21 cellular contexts compared by ENCODE assay signal in genomic region chr20:11791316-11792228, GRCh38.
DNase-seq lines count a peak whose midpoint lies in the region; ATAC-seq and TF ChIP-seq lines count a peak whose summit lies in the region.
"Had no signal": no experiment of that assay in that cellular context is flagged by ENCODE, and none has a peak within 500 bp of the region (broad histone marks: within the 10 kb centered on the region; RNA-seq: fewer than 3 reads in every experiment).

No MANE protein-coding gene starts in this region.

- no peaks in the 10 kb centered on the region for H3F3A ChIP-seq in GM23248 (ENCODE audit: insufficient read depth)

- TF ChIP-seq EP300 in upper lobe of left lung (IDR thresholded peaks at IDR 0.05), result no peak

- 0 out of 2 replicates have a peak overlapping the region, but pooled peaks have one; percentile 20 for H2BK20ac ChIP-seq in IMR-90 (ENCODE audit: low read depth, low read length)

- no peak overlapping the region for H3K23ac ChIP-seq in IMR-90 (ENCODE audit: low read depth, low read length)

- H3K79me1 ChIP-seq in IMR-90 (ENCODE audit: low read depth in 1 of 2, low read length in 2 of 2), result no peaks in the 10 kb centered on the region

- ATAC-seq in IMR-90 (ENCODE audit: low read depth), result no peak
- no peak for ATAC-seq in GM21786 (IDR thresholded peaks at IDR 0.05; ENCODE audit: unreplicated experiment)
- ATAC-seq in upper lobe of left lung (ENCODE audit: low FRiP score in 2 of 2), result no peak
- ATAC-seq: activated T-cell treated with anti-CD3 and anti-CD28 coated beads, Interleukin-2, amount 50 U/mL, for 72 hours; lower lobe of right lung had no signal

- H3K9ac ChIP-seq in IMR-90 (ENCODE audit: low read depth, low read length) (no peak overlapping the region), mammary epithelial cell (ENCODE audit: insufficient read depth, low read length) (no peak overlapping the region), GM23248 (no peak overlapping the region)

- H4K91ac ChIP-seq in IMR-90 (ENCODE audit: insufficient read depth, low read depth, low read length), result no peak overlapping the region

- no peak overlapping the region for H4K5ac ChIP-seq in IMR-90 (ENCODE audit: low read depth, low read length)

- H3K27ac ChIP-seq in IMR-90 (ENCODE audit: insufficient read depth, low read length), result no peak overlapping the region
- H3K27ac ChIP-seq in mammary epithelial cell (ENCODE audit: insufficient read depth, low read depth, low read length), result no peak overlapping the region
- H3K27ac ChIP-seq in GM23248, result no peak overlapping the region
- no peak overlapping the region for H3K27ac ChIP-seq in upper lobe of left lung
- H3K27ac ChIP-seq: lower lobe of right lung, ovary, SK-N-MC, stomach, uterus had no signal

- H4K8ac ChIP-seq in IMR-90 (ENCODE audit: low read depth in 2 of 2, low read length in 2 of 2), result no peak overlapping the region

- no peak overlapping the region for H3K14ac ChIP-seq in IMR-90 (replicated peaks; ENCODE audit: low read depth, low read length)

- no peak overlapping the region for H2AK5ac ChIP-seq in IMR-90 (ENCODE audit: low read depth, low read length)

- CTCF ChIA-PET in IMR-90 (lab: Yijun Ruan, JAX), result no interaction called here
- CTCF ChIA-PET in mammary epithelial cell (lab: Charles Lee; ENCODE audit: low non-redundant PET), result no interaction called here

- BruUV-seq in IMR-90 (replicated peaks; lab: Mats Ljungman, UMichigan) (no TSS peak), mammary epithelial cell (replicated peaks; lab: Mats Ljungman, UMichigan) (no TSS peak)

- DNase-seq in Daoy (ENCODE audit: low read depth), result peak; percentile 59
- DNase-seq in IMR-90, result no peak
- DNase-seq in mammary epithelial cell, result peak; percentile 78
- no peak for DNase-seq in neural crest cell (ENCODE audit: low read depth, low spot score)
- DNase-seq in hepatic stellate cell (ENCODE audit: low spot score), result no peak
- no peak for DNase-seq in GM23248
- DNase-seq in upper lobe of left lung, result no peak
- DNase-seq: activated CD4-positive, CD25-positive, alpha-beta regulatory T cell; activated T-cell treated with anti-CD3 and anti-CD28 coated beads, Interleukin-2, amount 50 U/mL, for 72 hours; DMS53; GOT3; lower lobe of right lung; naive B cell; NCI-H1417 treated with DMSO at 0.1 percent for 48 hours; ovary; stomach; uterus had no signal

- TF ChIP-seq CTCF in IMR-90 (conservative IDR thresholded peaks at IDR 0.05; ENCODE audit: low read depth, low read length) (no peak), mammary epithelial cell (conservative IDR thresholded peaks at IDR 0.05 in 1 of 2, IDR thresholded peaks at IDR 0.05 in 1 of 2; ENCODE audit: extremely low read depth in 1 of 2, insufficient read depth in 1 of 2, low read depth in 1 of 2, low read length in 2 of 2) (no peak), neural crest cell (conservative IDR thresholded peaks at IDR 0.05) (no peak), upper lobe of left lung (IDR thresholded peaks at IDR 0.05) (no peak)

- WGBS in IMR-90 (ENCODE audit: extremely low coverage in 2 of 2, insufficient read length in 1 of 2), 2 experiments, result 100% methylated on average over 2 of the region's 10 CpGs; no CpG with 5 or more reads in 1 of the 2 experiments
- WGBS in mammary epithelial cell (ENCODE audit: low coverage, missing lambda C conversion rate), result 88% methylated on average over 10 of the region's 10 CpGs
- WGBS in GM23248 (ENCODE audit: low coverage in 1 of 2, low lambda C conversion rate in 2 of 2, missing lambda C conversion rate in 2 of 2), 2 experiments, result 83 to 84% methylated on average over 10 of the region's 10 CpGs
- 86 to 94% methylated on average over 10 of the region's 10 CpGs for WGBS in upper lobe of left lung, 2 donors

- H3K4ac ChIP-seq in IMR-90 (ENCODE audit: low read depth, low read length), result no peak overlapping the region

- peak overlapping the region; percentile 3 for H3K27ac Mint-ChIP-seq in neural crest cell (ENCODE audit: unreplicated experiment)
- H3K27ac Mint-ChIP-seq: activated naive CD4-positive, alpha-beta T cell treated with anti-CD3 and anti-CD28 coated beads, Interleukin-2, amount 50 U/mL, for 24 hours; activated T-cell treated with anti-CD3 and anti-CD28 coated beads, Interleukin-2, amount 50 U/mL, for 72 hours; CD14-positive monocyte; naive B cell had no signal

- no peaks in the 10 kb centered on the region for H3K36me3 Mint-ChIP-seq in neural crest cell (ENCODE audit: low read depth)
- H3K36me3 Mint-ChIP-seq: activated naive CD4-positive, alpha-beta T cell treated with anti-CD3 and anti-CD28 coated beads, Interleukin-2, amount 50 U/mL, for 24 hours; CD14-positive monocyte; naive B cell had no signal

- no peak overlapping the region for H2AK9ac ChIP-seq in IMR-90 (replicated peaks; ENCODE audit: low read depth, low read length, poor library complexity)

- no peaks in the 10 kb centered on the region for H3K4me1 ChIP-seq in IMR-90 (ENCODE audit: control insufficient read depth, insufficient read depth, low read length)
- H3K4me1 ChIP-seq in mammary epithelial cell (ENCODE audit: insufficient read depth, low read length), result no peaks in the 10 kb centered on the region
- peaks cover 11% of the 10 kb centered on the region for H3K4me1 ChIP-seq in GM23248 (ENCODE audit: insufficient read depth)
- H3K4me1 ChIP-seq in upper lobe of left lung, result no peaks in the 10 kb centered on the region
- H3K4me1 ChIP-seq: lower lobe of right lung, stomach, uterus had no signal

- dilution Hi-C loops in IMR-90 (cut with HindIII; ENCODE audit: low sequenced_read_pairs, unreplicated experiment), result no loop called here
- dilution Hi-C loops in mammary epithelial cell (cut with HindIII; ENCODE audit: low sequenced_read_pairs), result no loop called here

- H3K4me2 ChIP-seq in IMR-90 (ENCODE audit: low read depth, low read length) (no peak overlapping the region), mammary epithelial cell (ENCODE audit: insufficient read depth, low read depth, low read length) (no peak overlapping the region), GM23248 (ENCODE audit: unreplicated experiment) (no peak overlapping the region)

- H2AFZ ChIP-seq in IMR-90 (replicated peaks; ENCODE audit: low read length, poor library complexity) (no peak overlapping the region), mammary epithelial cell (ENCODE audit: low read depth, low read length) (peak overlapping the region; percentile 28), GM23248 (no peak overlapping the region)

- TF ChIP-seq RAD21 in IMR-90 (IDR thresholded peaks at IDR 0.05; ENCODE audit: low read length), result no peak

- intact Hi-C loops in IMR-90 (cut with micrococcal nuclease) (no loop called here), mammary epithelial cell (cut with micrococcal nuclease) (no loop called here)

- in situ Hi-C loops in IMR-90 (cut with MboI; ENCODE audit: low sequenced_read_pairs) (no loop called here), mammary epithelial cell (cut with MboI; ENCODE audit: low sequenced_read_pairs in 2 of 2) (no loop called here), GM23248 (cut with MboI) (no loop called here)

- H3K4me3 ChIP-seq in IMR-90 (ENCODE audit: insufficient read depth, low read depth, low read length) (no peak overlapping the region), mammary epithelial cell (replicated peaks in 1 of 3; ENCODE audit: insufficient read depth in 1 of 3, low read depth in 2 of 3, low read length in 3 of 3) (no peak overlapping the region), GM23248 (no peak overlapping the region), upper lobe of left lung (no peak overlapping the region)
- H3K4me3 ChIP-seq: lower lobe of right lung, ovary, SK-N-MC, stomach, uterus had no signal

- H3K9me1 ChIP-seq in IMR-90 (ENCODE audit: insufficient read depth, low read length), result no peaks in the 10 kb centered on the region

- no peaks in the 10 kb centered on the region for H3K9me3 ChIP-seq in IMR-90 (ENCODE audit: control insufficient read depth, insufficient read depth, low read length)
- no peaks in the 10 kb centered on the region for H3K9me3 ChIP-seq in mammary epithelial cell (replicated peaks; ENCODE audit: insufficient read depth, low read length)
- H3K9me3 ChIP-seq in GM23248 (ENCODE audit: low read depth), result no peaks in the 10 kb centered on the region
- H3K9me3 ChIP-seq in upper lobe of left lung, result no peaks in the 10 kb centered on the region
- H3K9me3 ChIP-seq: lower lobe of right lung, ovary, stomach, uterus had no signal

- no peak overlapping the region for H2BK15ac ChIP-seq in IMR-90 (ENCODE audit: low read depth, low read length)

- H3K9me2 ChIP-seq in GM23248 (ENCODE audit: insufficient read depth), result no peaks in the 10 kb centered on the region

- H3K27me3 ChIP-seq in IMR-90 (ENCODE audit: control insufficient read depth, insufficient read depth, low read length) (no peaks in the 10 kb centered on the region), mammary epithelial cell (ENCODE audit: insufficient read depth, low read length) (no peaks in the 10 kb centered on the region), GM23248 (replicated peaks; ENCODE audit: insufficient read depth) (no peaks in the 10 kb centered on the region), upper lobe of left lung (no peaks in the 10 kb centered on the region)
- H3K27me3 ChIP-seq: ovary, stomach, uterus had no signal

- peaks cover 64% of the 10 kb centered on the region for H3K4me1 Mint-ChIP-seq in neural crest cell
- H3K4me1 Mint-ChIP-seq: activated naive CD4-positive, alpha-beta T cell treated with anti-CD3 and anti-CD28 coated beads, Interleukin-2, amount 50 U/mL, for 24 hours; naive B cell had no signal

- H3K56ac ChIP-seq in IMR-90 (ENCODE audit: extremely low read depth, insufficient read depth, low read length), result no peak overlapping the region

- no peak overlapping the region for H2BK5ac ChIP-seq in IMR-90 (ENCODE audit: low read depth, low read length, poor library complexity, severe bottlenecking)

- POLR2A ChIA-PET in IMR-90 (lab: Charles Lee; ENCODE audit: unreplicated experiment), result no interaction called here

- peak overlapping the region; percentile 20 for H3K4me3 Mint-ChIP-seq in neural crest cell
- H3K4me3 Mint-ChIP-seq: activated naive CD4-positive, alpha-beta T cell treated with anti-CD3 and anti-CD28 coated beads, Interleukin-2, amount 50 U/mL, for 24 hours; activated T-cell treated with anti-CD3 and anti-CD28 coated beads, Interleukin-2, amount 50 U/mL, for 72 hours; CD14-positive monocyte; naive B cell had no signal

- no peak overlapping the region for H3K18ac ChIP-seq in IMR-90 (ENCODE audit: low read depth, low read length)

- TF ChIP-seq POLR2A in IMR-90 (IDR thresholded peaks at IDR 0.05; ENCODE audit: low read depth, low read length) (no peak), upper lobe of left lung (IDR thresholded peaks at IDR 0.05) (no peak)

- H3K27me3 Mint-ChIP-seq in neural crest cell (ENCODE audit: low read depth), result no peaks in the 10 kb centered on the region
- H3K27me3 Mint-ChIP-seq: activated naive CD4-positive, alpha-beta T cell treated with anti-CD3 and anti-CD28 coated beads, Interleukin-2, amount 50 U/mL, for 24 hours had no signal

- H3K79me2 ChIP-seq in mammary epithelial cell (ENCODE audit: insufficient read depth, low read length) (no peaks in the 10 kb centered on the region), GM23248 (ENCODE audit: insufficient read depth) (no peaks in the 10 kb centered on the region)

- H3K9me3 Mint-ChIP-seq in neural crest cell, result no peaks in the 10 kb centered on the region
- H3K9me3 Mint-ChIP-seq: activated naive CD4-positive, alpha-beta T cell treated with anti-CD3 and anti-CD28 coated beads, Interleukin-2, amount 50 U/mL, for 24 hours had no signal

- H3K36me3 ChIP-seq in IMR-90 (ENCODE audit: control insufficient read depth, insufficient read depth, low read length) (no peaks in the 10 kb centered on the region), mammary epithelial cell (ENCODE audit: insufficient read depth, low read length) (no peaks in the 10 kb centered on the region), GM23248 (ENCODE audit: low read depth) (no peaks in the 10 kb centered on the region), upper lobe of left lung (no peaks in the 10 kb centered on the region)
- H3K36me3 ChIP-seq: lower lobe of right lung, ovary, stomach, uterus had no signal

- H4K20me1 ChIP-seq in IMR-90 (ENCODE audit: insufficient read depth, low read length) (no peaks in the 10 kb centered on the region), mammary epithelial cell (ENCODE audit: insufficient read depth, low read length) (no peaks in the 10 kb centered on the region), GM23248 (ENCODE audit: insufficient read depth) (no peaks in the 10 kb centered on the region)

- H2BK120ac ChIP-seq in IMR-90 (ENCODE audit: low read depth, low read length), result no peak overlapping the region

Comparison
In these comparisons a context has a peak if more than half of its experiments do, and no peak if none do; other contexts are left out.
1. DNase-seq: peak in Daoy (single experiment) and mammary epithelial cell (single experiment); none in IMR-90 (single experiment), neural crest cell (single experiment), hepatic stellate cell (single experiment), GM23248 (single experiment) and upper lobe of left lung (0 of 2).